In genomic region chr19:555474-555808, GRCh38 we compare ENCODE assay signal across 17 cellular contexts. TPM values are rescaled to one million over a fixed set of nuclear protein-coding genes. Genes with fewer than 3 reads are reported as not detected.
DNase-seq lines count a peak whose midpoint lies in the region; ATAC-seq, FAIRE-seq and TF ChIP-seq lines count a peak whose summit lies in the region.
"Had no signal": no experiment of that assay in that cellular context is flagged by ENCODE, and none has a peak within 500 bp of the region (broad histone marks: within the 10 kb centered on the region; RNA-seq: fewer than 3 reads in every experiment).

No MANE protein-coding gene starts in this region.

- DNase-seq in HepG2 (ENCODE audit: low spot score), result no peak
- no peak for DNase-seq in right lobe of liver
- peak; percentile 46 for DNase-seq in kidney
- no peak for DNase-seq in activated T-cell treated with anti-CD3 and anti-CD28 coated beads, Interleukin-2, amount 50 U/mL, for 72 hours
- DNase-seq in SKM-1 (lab: John Stamatoyannopoulos, UW; ENCODE audit: unreplicated experiment), result no peak
- DNase-seq in NCI-H2107 (lab: John Stamatoyannopoulos, UW), result no peak
- DNase-seq: BE2C, DMS79, NCI-H1694 treated with DMSO at 0.1 percent for 48 hours, NCI-H2081 treated with DMSO at 0.1 percent for 48 hours, NCI-H446, NCI-H526, SHP77 had no signal

- H3K4me3 ChIP-seq in HepG2 (replicated peaks in 1 of 3; ENCODE audit: insufficient read depth in 1 of 3, low read depth in 2 of 3, low read length in 3 of 3), result no peak overlapping the region
- no peak overlapping the region for H3K4me3 ChIP-seq in right lobe of liver
- no peak overlapping the region for H3K4me3 ChIP-seq in kidney (ENCODE audit: low read length in 2 of 2)

- H3K79me2 ChIP-seq in HepG2 (ENCODE audit: insufficient read depth, low read length), result no peaks in the 10 kb centered on the region

- TF ChIP-seq RAD21 in HepG2 (CRISPR knock-in tag; IDR thresholded peaks at IDR 0.05), result no peak

- peaks cover 64% of the 10 kb centered on the region for H3K4me1 ChIP-seq in HepG2 (ENCODE audit: insufficient read depth, low read length)
- H3K4me1 ChIP-seq in right lobe of liver, result peaks cover 0 to 15% (median 0%) of the 10 kb centered on the region in 4 donors
- H3K4me1 ChIP-seq in kidney (ENCODE audit: control insufficient read depth in 1 of 2, insufficient read depth in 1 of 2, low read depth in 1 of 2, low read length in 2 of 2), result peaks cover 0 to 2% of the 10 kb centered on the region in 2 donors
- H3K4me1 ChIP-seq: BE2C had no signal

- H4K20me1 ChIP-seq in HepG2 (ENCODE audit: insufficient read depth, low read length), result no peaks in the 10 kb centered on the region

- no peaks in the 10 kb centered on the region for H3K27me3 Mint-ChIP-seq in activated T-cell treated with anti-CD3 and anti-CD28 coated beads, Interleukin-2, amount 50 U/mL, for 72 hours (ENCODE audit: low read depth)
- H3K27me3 Mint-ChIP-seq: CD4-positive, CD25-positive, alpha-beta regulatory T cell had no signal

- H2AFZ ChIP-seq in HepG2 (ENCODE audit: low read length), result no peak overlapping the region

- H3K4me3 Mint-ChIP-seq in activated T-cell treated with anti-CD3 and anti-CD28 coated beads, Interleukin-2, amount 50 U/mL, for 72 hours, result no peak overlapping the region
- H3K4me3 Mint-ChIP-seq: CD4-positive, CD25-positive, alpha-beta regulatory T cell had no signal

- intact Hi-C loops in HepG2 (cut with micrococcal nuclease; ENCODE audit: unreplicated experiment), result no loop called here
- intact Hi-C loops in right lobe of liver (cut with DNase I), result no loop called here
- intact Hi-C loops in kidney (cut with DNase I), result no loop called here

- H3K27ac ChIP-seq in HepG2 (ENCODE audit: extremely low read length, insufficient read depth, low read length) (no peak overlapping the region), right lobe of liver (no peak overlapping the region), kidney (ENCODE audit: low read depth in 2 of 2, low read length in 2 of 2) (no peak overlapping the region)

- no peak for ATAC-seq in HepG2
- no peak for ATAC-seq in right lobe of liver
- ATAC-seq in activated T-cell treated with anti-CD3 and anti-CD28 coated beads, Interleukin-2, amount 50 U/mL, for 72 hours (replicated peaks in 1 of 2), result no peak

- in situ Hi-C loops in HepG2 (cut with HindIII; ENCODE audit: extremely low pct_ligation_motif_present, low pct_unique_long_range_greater_than_20kb), result no loop called here

- peaks cover 3% of the 10 kb centered on the region in 2 experiments; a peak in 2 of 5 replicates for H3K27me3 ChIP-seq in HepG2 (ENCODE audit: control insufficient read depth in 1 of 2, insufficient read depth in 2 of 2, low read length in 2 of 2)
- no peaks in the 10 kb centered on the region for H3K27me3 ChIP-seq in right lobe of liver
- H3K27me3 ChIP-seq: BE2C had no signal

- no peak overlapping the region for H3K9ac ChIP-seq in HepG2 (ENCODE audit: insufficient read depth, low read depth, low read length)
- H3K9ac ChIP-seq in kidney (ENCODE audit: low read length in 2 of 2), result no peak overlapping the region

- no peaks in the 10 kb centered on the region for H3K4me1 Mint-ChIP-seq in activated T-cell treated with anti-CD3 and anti-CD28 coated beads, Interleukin-2, amount 50 U/mL, for 72 hours (ENCODE audit: low read depth)
- H3K4me1 Mint-ChIP-seq: CD4-positive, CD25-positive, alpha-beta regulatory T cell; IgD-negative memory B cell had no signal

- no peaks in the 10 kb centered on the region for H3K9me3 ChIP-seq in HepG2 (ENCODE audit: low read length)
- H3K9me3 ChIP-seq in right lobe of liver, result no peaks in the 10 kb centered on the region
- no peaks in the 10 kb centered on the region for H3K9me3 ChIP-seq in kidney (ENCODE audit: control insufficient read depth in 1 of 2, low read length in 2 of 2)
- H3K9me3 ChIP-seq: BE2C had no signal

- FAIRE-seq in HepG2 (lab: Jason Lieb, UNC) (no peak), kidney (lab: Jason Lieb, UNC) (no peak)
- FAIRE-seq: H1, HTR-8/SVneo had no signal

- no peak for TF ChIP-seq CTCF in HepG2 (CRISPR knock-in tag; IDR thresholded peaks at IDR 0.05)
- TF ChIP-seq CTCF in right lobe of liver (IDR thresholded peaks at IDR 0.05), result no peak
- TF ChIP-seq CTCF in kidney (IDR thresholded peaks at IDR 0.05; ENCODE audit: borderline replicate concordance, extremely low read depth, insufficient read depth), result no peak

- H3K36me3 ChIP-seq in HepG2 (replicated peaks in 1 of 2; ENCODE audit: control insufficient read depth in 1 of 2, insufficient read depth in 2 of 2, low read length in 2 of 2) (no peaks in the 10 kb centered on the region), right lobe of liver (no peaks in the 10 kb centered on the region), kidney (ENCODE audit: control insufficient read depth in 1 of 2, insufficient read depth in 2 of 2, low read length in 2 of 2) (no peaks in the 10 kb centered on the region)
- H3K36me3 ChIP-seq: BE2C had no signal

- no peaks in the 10 kb centered on the region for H3K36me3 Mint-ChIP-seq in activated T-cell treated with anti-CD3 and anti-CD28 coated beads, Interleukin-2, amount 50 U/mL, for 72 hours (ENCODE audit: insufficient read depth in 2 of 2)
- H3K36me3 Mint-ChIP-seq: CD4-positive, CD25-positive, alpha-beta regulatory T cell; IgD-negative memory B cell had no signal

- 0 out of 2 replicates have a peak overlapping the region, but pooled peaks have one; percentile 7 for H3K4me2 ChIP-seq in HepG2 (ENCODE audit: low read depth, low read length)

- no peaks in the 10 kb centered on the region for H3K9me3 Mint-ChIP-seq in activated T-cell treated with anti-CD3 and anti-CD28 coated beads, Interleukin-2, amount 50 U/mL, for 72 hours
- H3K9me3 Mint-ChIP-seq: CD4-positive, CD25-positive, alpha-beta regulatory T cell; IgD-negative memory B cell had no signal

- TF ChIP-seq POLR2A in HepG2 (IDR thresholded peaks at IDR 0.05; ENCODE audit: insufficient read depth in 1 of 2, low read depth in 2 of 2, low read length in 2 of 2) (no peak), right lobe of liver (IDR thresholded peaks at IDR 0.05) (no peak)

- CTCF ChIA-PET in HepG2 (lab: Yijun Ruan, JAX; ENCODE audit: low intra/inter-chr PET ratio, low total read pairs), result no interaction called here

- H3K27ac Mint-ChIP-seq in activated T-cell treated with anti-CD3 and anti-CD28 coated beads, Interleukin-2, amount 50 U/mL, for 72 hours, result no peak overlapping the region
- H3K27ac Mint-ChIP-seq: CD4-positive, CD25-positive, alpha-beta regulatory T cell; IgD-negative memory B cell had no signal

- no TSS peak for BruUV-seq in HepG2 (replicated peaks; lab: Mats Ljungman, UMichigan)

- TF ChIP-seq EP300 in HepG2 (IDR thresholded peaks at IDR 0.05; ENCODE audit: low read depth in 2 of 2, low read length in 2 of 2) (no peak; a peak in 1 of 4 replicates), HepG2 (CRISPR knock-in tag; IDR thresholded peaks at IDR 0.05; ENCODE audit: borderline replicate concordance) (no peak)

- POLR2A ChIA-PET in HepG2 (lab: Yijun Ruan, JAX), result interaction anchor here (0.7 to 3.8 kb wide), 18 partner anchors 11 to 183 kb away, joined by 3 to 45 read pairs (median 8); partner anchors contain the start of genes BSG and CDC34

- WGBS in HepG2 (ENCODE audit: low lambda C conversion rate), result 50% methylated on average over 11 of the region's 14 CpGs
- 67% methylated on average over 4 of the region's 14 CpGs for WGBS in right lobe of liver (ENCODE audit: insufficient coverage, low coverage, low lambda C conversion rate, missing lambda C conversion rate)

RNA-seq across cellular contexts. Expression of gene GZMM, which starts 11.6 kb away (rescaled TPM):
- not detected in 2 replicates for total RNA-seq in HepG2 (2016; rRNA removed; fragmentation: Illumina TruSeq; extraction: Trizol)
- not detected in 2 replicates for total RNA-seq in HepG2 (2016; cell fraction: cytosol; rRNA removed; fragmentation: Illumina TruSeq; extraction: Trizol; ENCODE audit: low read depth)
- total RNA-seq in HepG2 (2016; cell fraction: insoluble cytoplasmic fraction; rRNA removed; fragmentation: Illumina TruSeq; extraction: Trizol), result not detected in 2 replicates
- total RNA-seq in HepG2 (2016; cell fraction: membrane; rRNA removed; fragmentation: Illumina TruSeq; extraction: Trizol), result not detected in 2 replicates
- total RNA-seq in HepG2 (2016; cell fraction: nucleus; rRNA removed; fragmentation: Illumina TruSeq; extraction: Trizol), result not detected in 2 replicates
- polyA plus RNA-seq in HepG2 (2011; rRNA removed), result 0.07 TPM in 1 of 2 replicates, not detected in the other
- polyA plus RNA-seq in HepG2 (2011; cell fraction: cytosol; rRNA removed), result 0.13 TPM in 1 of 2 replicates, not detected in the other
- polyA plus RNA-seq in HepG2 (2011; cell fraction: nucleus; rRNA removed), result 0.50 and 0.71 TPM in 2 replicates
- 0.16 TPM in 1 of 2 replicates, not detected in the other for polyA plus RNA-seq in HepG2 (2012)
- polyA plus RNA-seq in HepG2 (2016; cell fraction: cytosol; fragmentation: Illumina TruSeq; extraction: Trizol; ENCODE audit: low read depth), result not detected in 2 replicates
- polyA plus RNA-seq in HepG2 (2016; cell fraction: insoluble cytoplasmic fraction; fragmentation: Illumina TruSeq; extraction: Trizol; ENCODE audit: low read depth), result not detected in 2 replicates
- polyA plus RNA-seq in HepG2 (2016; cell fraction: membrane; fragmentation: Illumina TruSeq; extraction: Trizol; ENCODE audit: low read depth), result not detected in 2 replicates
- not detected in 2 replicates for polyA plus RNA-seq in HepG2 (2016; cell fraction: nucleus; fragmentation: Illumina TruSeq; extraction: Trizol; ENCODE audit: insufficient read depth, low read depth)
- not detected in 2 replicates for polyA minus RNA-seq in HepG2 (2011; rRNA and poly(A)+ RNA removed; ENCODE audit: low replicate concordance)
- polyA minus RNA-seq in HepG2 (2011; cell fraction: cytosol; rRNA and poly(A)+ RNA removed), result not detected in 2 replicates
- not detected in 2 replicates for polyA minus RNA-seq in HepG2 (2011; cell fraction: nucleus; rRNA and poly(A)+ RNA removed)
- under 1 TPM in 3 of 6 experiments, not detected in 3; 0.59 to 0.95 (median 0.74) TPM for total RNA-seq in right lobe of liver
- total RNA-seq in kidney, result 2.8 TPM
- not detected for polyA plus RNA-seq in kidney (ENCODE audit: insufficient read depth, low read depth, low replicate concordance)
- total RNA-seq in activated T-cell treated with anti-CD3 and anti-CD28 coated beads, Interleukin-2, amount 50 U/mL, for 72 hours, result 10 to 100 TPM; 23.5 to 31.0 TPM

RNA-seq across cellular contexts. Expression of gene BSG, which starts 17.0 kb away (rescaled TPM):
- total RNA-seq in HepG2 (2016; rRNA removed; fragmentation: Illumina TruSeq; extraction: Trizol) (136 and 309 TPM in 2 replicates), right lobe of liver (100 to 1,000 TPM in 4 of 6 experiments, 10 to 100 TPM in 2; 88.6 to 369 (median 124) TPM), kidney (554 TPM)
- 81.8 and 84.4 TPM in 2 replicates for total RNA-seq in HepG2 (2016; cell fraction: cytosol; rRNA removed; fragmentation: Illumina TruSeq; extraction: Trizol; ENCODE audit: low read depth)
- total RNA-seq in HepG2 (2016; cell fraction: insoluble cytoplasmic fraction; rRNA removed; fragmentation: Illumina TruSeq; extraction: Trizol), result 114 and 317 TPM in 2 replicates
- 96.0 and 109 TPM in 2 replicates for total RNA-seq in HepG2 (2016; cell fraction: membrane; rRNA removed; fragmentation: Illumina TruSeq; extraction: Trizol)
- 271 and 340 TPM in 2 replicates for total RNA-seq in HepG2 (2016; cell fraction: nucleus; rRNA removed; fragmentation: Illumina TruSeq; extraction: Trizol)
- polyA plus RNA-seq in HepG2 (2011; rRNA removed) (754 and 1,057 TPM in 2 replicates), kidney (ENCODE audit: insufficient read depth, low read depth, low replicate concordance) (984 TPM)
- polyA plus RNA-seq in HepG2 (2011; cell fraction: cytosol; rRNA removed), result 595 and 749 TPM in 2 replicates
- polyA plus RNA-seq in HepG2 (2011; cell fraction: nucleus; rRNA removed), result 561 and 615 TPM in 2 replicates
- polyA plus RNA-seq in HepG2 (2012), result 926 and 933 TPM in 2 replicates
- 148 and 149 TPM in 2 replicates for polyA plus RNA-seq in HepG2 (2016; cell fraction: cytosol; fragmentation: Illumina TruSeq; extraction: Trizol; ENCODE audit: low read depth)
- polyA plus RNA-seq in HepG2 (2016; cell fraction: insoluble cytoplasmic fraction; fragmentation: Illumina TruSeq; extraction: Trizol; ENCODE audit: low read depth), result 179 and 219 TPM in 2 replicates
- 152 and 167 TPM in 2 replicates for polyA plus RNA-seq in HepG2 (2016; cell fraction: membrane; fragmentation: Illumina TruSeq; extraction: Trizol; ENCODE audit: low read depth)
- 760 and 837 TPM in 2 replicates for polyA plus RNA-seq in HepG2 (2016; cell fraction: nucleus; fragmentation: Illumina TruSeq; extraction: Trizol; ENCODE audit: insufficient read depth, low read depth)
- polyA minus RNA-seq in HepG2 (2011; rRNA and poly(A)+ RNA removed; ENCODE audit: low replicate concordance), result 426 and 707 TPM in 2 replicates
- 369 and 454 TPM in 2 replicates for polyA minus RNA-seq in HepG2 (2011; cell fraction: cytosol; rRNA and poly(A)+ RNA removed)
- 97.1 and 115 TPM in 2 replicates for polyA minus RNA-seq in HepG2 (2011; cell fraction: nucleus; rRNA and poly(A)+ RNA removed)
- total RNA-seq in activated T-cell treated with anti-CD3 and anti-CD28 coated beads, Interleukin-2, amount 50 U/mL, for 72 hours, result 100 to 1,000 TPM; 144 to 162 TPM

RNA-seq across cellular contexts. Expression of gene CDC34, which starts 23.9 kb away (rescaled TPM):
- total RNA-seq in HepG2 (2016; rRNA removed; fragmentation: Illumina TruSeq; extraction: Trizol) (119 and 138 TPM in 2 replicates), right lobe of liver (10 to 100 TPM; 44.8 to 81.8 (median 49.5) TPM), kidney (33.8 TPM)
- total RNA-seq in HepG2 (2016; cell fraction: cytosol; rRNA removed; fragmentation: Illumina TruSeq; extraction: Trizol; ENCODE audit: low read depth), result 181 and 194 TPM in 2 replicates
- total RNA-seq in HepG2 (2016; cell fraction: insoluble cytoplasmic fraction; rRNA removed; fragmentation: Illumina TruSeq; extraction: Trizol), result 104 and 144 TPM in 2 replicates
- total RNA-seq in HepG2 (2016; cell fraction: membrane; rRNA removed; fragmentation: Illumina TruSeq; extraction: Trizol), result 198 and 240 TPM in 2 replicates
- 59.6 and 65.5 TPM in 2 replicates for total RNA-seq in HepG2 (2016; cell fraction: nucleus; rRNA removed; fragmentation: Illumina TruSeq; extraction: Trizol)
- polyA plus RNA-seq in HepG2 (2011; rRNA removed) (140 and 150 TPM in 2 replicates), kidney (ENCODE audit: insufficient read depth, low read depth, low replicate concordance) (72.3 TPM)
- polyA plus RNA-seq in HepG2 (2011; cell fraction: cytosol; rRNA removed), result 102 and 147 TPM in 2 replicates
- polyA plus RNA-seq in HepG2 (2011; cell fraction: nucleus; rRNA removed), result 121 and 122 TPM in 2 replicates
- polyA plus RNA-seq in HepG2 (2012), result 90.8 and 101 TPM in 2 replicates
- 157 and 191 TPM in 2 replicates for polyA plus RNA-seq in HepG2 (2016; cell fraction: cytosol; fragmentation: Illumina TruSeq; extraction: Trizol; ENCODE audit: low read depth)
- polyA plus RNA-seq in HepG2 (2016; cell fraction: insoluble cytoplasmic fraction; fragmentation: Illumina TruSeq; extraction: Trizol; ENCODE audit: low read depth), result 118 and 140 TPM in 2 replicates
- polyA plus RNA-seq in HepG2 (2016; cell fraction: membrane; fragmentation: Illumina TruSeq; extraction: Trizol; ENCODE audit: low read depth), result 153 and 184 TPM in 2 replicates
- 130 and 138 TPM in 2 replicates for polyA plus RNA-seq in HepG2 (2016; cell fraction: nucleus; fragmentation: Illumina TruSeq; extraction: Trizol; ENCODE audit: insufficient read depth, low read depth)
- polyA minus RNA-seq in HepG2 (2011; rRNA and poly(A)+ RNA removed; ENCODE audit: low replicate concordance), result 60.5 and 88.3 TPM in 2 replicates
- polyA minus RNA-seq in HepG2 (2011; cell fraction: cytosol; rRNA and poly(A)+ RNA removed), result 42.1 and 46.2 TPM in 2 replicates
- polyA minus RNA-seq in HepG2 (2011; cell fraction: nucleus; rRNA and poly(A)+ RNA removed), result 19.1 and 22.1 TPM in 2 replicates
- total RNA-seq in activated T-cell treated with anti-CD3 and anti-CD28 coated beads, Interleukin-2, amount 50 U/mL, for 72 hours, result 10 to 100 TPM; 48.4 to 56.1 TPM

RNA-seq across cellular contexts. Expression of gene HCN2, which starts 34.2 kb away (rescaled TPM):
- total RNA-seq in HepG2 (2016; rRNA removed; fragmentation: Illumina TruSeq; extraction: Trizol) (not detected in 2 replicates), right lobe of liver (under 1 TPM in 5 of 6 experiments, not detected in 1; 0.05 to 0.27 (median 0.09) TPM), kidney (0.31 TPM)
- total RNA-seq in HepG2 (2016; cell fraction: cytosol; rRNA removed; fragmentation: Illumina TruSeq; extraction: Trizol; ENCODE audit: low read depth), result not detected in 2 replicates
- total RNA-seq in HepG2 (2016; cell fraction: insoluble cytoplasmic fraction; rRNA removed; fragmentation: Illumina TruSeq; extraction: Trizol), result not detected in 2 replicates
- 0.03 TPM in 1 of 2 replicates, not detected in the other for total RNA-seq in HepG2 (2016; cell fraction: membrane; rRNA removed; fragmentation: Illumina TruSeq; extraction: Trizol)
- not detected in 2 replicates for total RNA-seq in HepG2 (2016; cell fraction: nucleus; rRNA removed; fragmentation: Illumina TruSeq; extraction: Trizol)
- polyA plus RNA-seq in HepG2 (2011; rRNA removed) (0.01 and 0.05 TPM in 2 replicates), kidney (ENCODE audit: insufficient read depth, low read depth, low replicate concordance) (1.3 TPM)
- 0.07 and 0.09 TPM in 2 replicates for polyA plus RNA-seq in HepG2 (2011; cell fraction: cytosol; rRNA removed)
- polyA plus RNA-seq in HepG2 (2011; cell fraction: nucleus; rRNA removed), result 0.19 and 0.24 TPM in 2 replicates
- 0.15 and 0.39 TPM in 2 replicates for polyA plus RNA-seq in HepG2 (2012)
- polyA plus RNA-seq in HepG2 (2016; cell fraction: cytosol; fragmentation: Illumina TruSeq; extraction: Trizol; ENCODE audit: low read depth), result 0.07 TPM in 1 of 2 replicates, not detected in the other
- not detected in 2 replicates for polyA plus RNA-seq in HepG2 (2016; cell fraction: insoluble cytoplasmic fraction; fragmentation: Illumina TruSeq; extraction: Trizol; ENCODE audit: low read depth)
- 0.05 TPM in 1 of 2 replicates, not detected in the other for polyA plus RNA-seq in HepG2 (2016; cell fraction: membrane; fragmentation: Illumina TruSeq; extraction: Trizol; ENCODE audit: low read depth)
- not detected in 2 replicates for polyA plus RNA-seq in HepG2 (2016; cell fraction: nucleus; fragmentation: Illumina TruSeq; extraction: Trizol; ENCODE audit: insufficient read depth, low read depth)
- 0.16 and 9.3 TPM in 2 replicates for polyA minus RNA-seq in HepG2 (2011; rRNA and poly(A)+ RNA removed; ENCODE audit: low replicate concordance)
- polyA minus RNA-seq in HepG2 (2011; cell fraction: cytosol; rRNA and poly(A)+ RNA removed), result not detected in 2 replicates
- not detected in 2 replicates for polyA minus RNA-seq in HepG2 (2011; cell fraction: nucleus; rRNA and poly(A)+ RNA removed)
- 1 to 10 TPM in 1 of 2 donors, under 1 TPM in 1; 0.81 to 1.1 TPM for total RNA-seq in activated T-cell treated with anti-CD3 and anti-CD28 coated beads, Interleukin-2, amount 50 U/mL, for 72 hours
- polyA plus RNA-seq: CD4-positive, CD25-positive, alpha-beta regulatory T cell; IgD-negative memory B cell had no signal

RNA-seq across cellular contexts. Expression of gene TPGS1, which starts 48.1 kb away (rescaled TPM):
- total RNA-seq in HepG2 (2016; rRNA removed; fragmentation: Illumina TruSeq; extraction: Trizol), result 4.2 and 6.2 TPM in 2 replicates
- 4.1 and 5.0 TPM in 2 replicates for total RNA-seq in HepG2 (2016; cell fraction: cytosol; rRNA removed; fragmentation: Illumina TruSeq; extraction: Trizol; ENCODE audit: low read depth)
- 3.9 and 5.0 TPM in 2 replicates for total RNA-seq in HepG2 (2016; cell fraction: insoluble cytoplasmic fraction; rRNA removed; fragmentation: Illumina TruSeq; extraction: Trizol)
- total RNA-seq in HepG2 (2016; cell fraction: membrane; rRNA removed; fragmentation: Illumina TruSeq; extraction: Trizol), result 4.2 and 4.9 TPM in 2 replicates
- 2.4 and 3.4 TPM in 2 replicates for total RNA-seq in HepG2 (2016; cell fraction: nucleus; rRNA removed; fragmentation: Illumina TruSeq; extraction: Trizol)
- 1.1 and 2.0 TPM in 2 replicates for polyA plus RNA-seq in HepG2 (2011; rRNA removed)
- 1.7 and 4.3 TPM in 2 replicates for polyA plus RNA-seq in HepG2 (2011; cell fraction: cytosol; rRNA removed)
- 3.3 and 3.7 TPM in 2 replicates for polyA plus RNA-seq in HepG2 (2011; cell fraction: nucleus; rRNA removed)
- polyA plus RNA-seq in HepG2 (2012), result 1.0 and 2.2 TPM in 2 replicates
- polyA plus RNA-seq in HepG2 (2016; cell fraction: cytosol; fragmentation: Illumina TruSeq; extraction: Trizol; ENCODE audit: low read depth), result 2.0 and 2.2 TPM in 2 replicates
- polyA plus RNA-seq in HepG2 (2016; cell fraction: insoluble cytoplasmic fraction; fragmentation: Illumina TruSeq; extraction: Trizol; ENCODE audit: low read depth), result 3.3 and 4.8 TPM in 2 replicates
- 2.0 and 2.2 TPM in 2 replicates for polyA plus RNA-seq in HepG2 (2016; cell fraction: membrane; fragmentation: Illumina TruSeq; extraction: Trizol; ENCODE audit: low read depth)
- 3.1 and 4.1 TPM in 2 replicates for polyA plus RNA-seq in HepG2 (2016; cell fraction: nucleus; fragmentation: Illumina TruSeq; extraction: Trizol; ENCODE audit: insufficient read depth, low read depth)
- 2.3 and 2.8 TPM in 2 replicates for polyA minus RNA-seq in HepG2 (2011; rRNA and poly(A)+ RNA removed; ENCODE audit: low replicate concordance)
- polyA minus RNA-seq in HepG2 (2011; cell fraction: cytosol; rRNA and poly(A)+ RNA removed), result 1.4 and 1.8 TPM in 2 replicates
- 2.1 and 2.3 TPM in 2 replicates for polyA minus RNA-seq in HepG2 (2011; cell fraction: nucleus; rRNA and poly(A)+ RNA removed)
- total RNA-seq in right lobe of liver, result 10 to 100 TPM in 3 of 6 experiments, 1 to 10 TPM in 3; 8.2 to 42.2 (median 10.3) TPM
- total RNA-seq in kidney, result 23.1 TPM
- 17.9 TPM for polyA plus RNA-seq in kidney (ENCODE audit: insufficient read depth, low read depth, low replicate concordance)
- 10 to 100 TPM; 11.9 to 12.1 TPM for total RNA-seq in activated T-cell treated with anti-CD3 and anti-CD28 coated beads, Interleukin-2, amount 50 U/mL, for 72 hours
